In genomic region chr10:93061594-93062498, GRCh38 we compare ENCODE assay signal across 10 cellular contexts. TPM values are rescaled to one million over a fixed set of nuclear protein-coding genes. Genes with fewer than 3 reads are reported as not detected.
DNase-seq lines count a peak whose midpoint lies in the region; ATAC-seq, FAIRE-seq and TF ChIP-seq lines count a peak whose summit lies in the region.
"Had no signal": no experiment of that assay in that cellular context is flagged by ENCODE, and none has a peak within 500 bp of the region (broad histone marks: within the 10 kb centered on the region; RNA-seq: fewer than 3 reads in every experiment).

No MANE protein-coding gene starts in this region.

- no peak for TF ChIP-seq CTCF in K562 (IDR thresholded peaks at IDR 0.05 in 2 of 3, conservative IDR thresholded peaks at IDR 0.05 in 1 of 3; ENCODE audit: insufficient read depth in 2 of 3, low read depth in 1 of 3, low read length in 3 of 3)
- TF ChIP-seq CTCF in kidney (IDR thresholded peaks at IDR 0.05; ENCODE audit: borderline replicate concordance, extremely low read depth, insufficient read depth): no peak
- no peak for TF ChIP-seq CTCF in stomach (IDR thresholded peaks at IDR 0.05)

- H3K9me3 ChIP-seq in K562 (replicated peaks; ENCODE audit: control insufficient read depth, insufficient read depth, low read depth, low read length): peaks cover 6% of the 10 kb centered on the region; the same call in 1 of the 2 replicates
- H3K9me3 ChIP-seq in kidney (ENCODE audit: control insufficient read depth in 1 of 2, low read length in 2 of 2): no peaks in the 10 kb centered on the region
- H3K9me3 ChIP-seq in stomach: no peaks in the 10 kb centered on the region
- H3K9me3 ChIP-seq: A549 had no signal

- peak overlapping the region; percentile 80 for H3K4me3 Mint-ChIP-seq in activated CD4-positive, alpha-beta T cell treated with anti-CD3 and anti-CD28 coated beads, Interleukin-2, amount 10 ng/mL, durations not matched to agents 24 days and 14 days

- H3K9ac ChIP-seq in K562 (ENCODE audit: insufficient read depth in 1 of 2, low read depth in 2 of 2, low read length in 2 of 2): no peak overlapping the region
- H3K9ac ChIP-seq in kidney (ENCODE audit: low read length in 2 of 2): no peak overlapping the region

- intact Hi-C loops in activated CD4-positive, alpha-beta T cell treated with anti-CD3 and anti-CD28 coated beads, Interleukin-2, amount 10 ng/mL, durations not matched to agents 24 days and 14 days (cut with micrococcal nuclease): loop anchor here (2.0 to 10.0 kb wide), 2 partner anchors 15 to 97 kb away; no protein-coding TSS in a partner anchor
- intact Hi-C loops in K562 (cut with micrococcal nuclease): no loop called here
- intact Hi-C loops in kidney (cut with DNase I): no loop called here
- intact Hi-C loops in stomach (cut with DNase I; ENCODE audit: low total_unique reads): no loop called here

- H3K9me3 Mint-ChIP-seq in activated CD4-positive, alpha-beta T cell treated with anti-CD3 and anti-CD28 coated beads, Interleukin-2, amount 10 ng/mL, durations not matched to agents 24 days and 14 days: no peaks in the 10 kb centered on the region

- peaks cover 2% of the 10 kb centered on the region for H3K36me3 Mint-ChIP-seq in activated CD4-positive, alpha-beta T cell treated with anti-CD3 and anti-CD28 coated beads, Interleukin-2, amount 10 ng/mL, durations not matched to agents 24 days and 14 days (ENCODE audit: low read depth)

- H3K27me3 Mint-ChIP-seq in activated CD4-positive, alpha-beta T cell treated with anti-CD3 and anti-CD28 coated beads, Interleukin-2, amount 10 ng/mL, durations not matched to agents 24 days and 14 days: peaks cover 52% of the 10 kb centered on the region

- H3K9me1 ChIP-seq in K562 (ENCODE audit: control insufficient read depth, insufficient read depth, low read length): no peaks in the 10 kb centered on the region

- H3K79me2 ChIP-seq in K562 (ENCODE audit: control insufficient read depth, insufficient read depth, low read length): no peaks in the 10 kb centered on the region

- no TSS peak for BruUV-seq in K562 (replicated peaks; lab: Mats Ljungman, UMichigan)

- WGBS in K562 (ENCODE audit: insufficient coverage, low coverage, missing lambda C conversion rate): 98% methylated on average over 23 of the region's 57 CpGs
- WGBS in stomach, 5 donors: 6 to 19% (median 8%) methylated on average over 17 to 57 of the region's 57 CpGs

- H3K4me1 ChIP-seq in K562 (replicated peaks in 1 of 2; ENCODE audit: control insufficient read depth in 2 of 2, insufficient read depth in 2 of 2, low read length in 2 of 2): no peaks in the 10 kb centered on the region; a peak in 1 of 5 replicates
- H3K4me1 ChIP-seq in kidney (ENCODE audit: control insufficient read depth in 1 of 2, insufficient read depth in 1 of 2, low read depth in 1 of 2, low read length in 2 of 2): peaks cover 0 to 13% of the 10 kb centered on the region in 2 donors
- peaks cover 19 to 52% (median 35%) of the 10 kb centered on the region in 4 donors for H3K4me1 ChIP-seq in stomach
- H3K4me1 ChIP-seq: A549 had no signal

- H2AFZ ChIP-seq in K562 (ENCODE audit: low read depth, low read length): no peak overlapping the region

- no peak overlapping the region for H3K27ac Mint-ChIP-seq in activated CD4-positive, alpha-beta T cell treated with anti-CD3 and anti-CD28 coated beads, Interleukin-2, amount 10 ng/mL, durations not matched to agents 24 days and 14 days

- no peak for TF ChIP-seq EP300 in K562 (IDR thresholded peaks at IDR 0.05; ENCODE audit: low read length)
- no peak for TF ChIP-seq EP300 in stomach (IDR thresholded peaks at IDR 0.05)

- H3K4me2 ChIP-seq in K562 (ENCODE audit: insufficient read depth, low read length): no peak overlapping the region
- H3K4me2 ChIP-seq: A549 had no signal

- H4K20me1 ChIP-seq in K562 (replicated peaks; ENCODE audit: control insufficient read depth, insufficient read depth, low read length): no peaks in the 10 kb centered on the region

- POLR2A ChIA-PET in K562 (lab: Yijun Ruan, JAX): interaction anchor here (0.6 kb wide), 1 partner anchor 12 kb away, joined by 3 read pairs; no protein-coding TSS in a partner anchor

- FAIRE-seq in K562 (lab: Jason Lieb, UNC) (no peak), kidney (lab: Jason Lieb, UNC) (no peak)
- FAIRE-seq: A549 had no signal

- in situ Hi-C loops in K562 (cut with MboI): no loop called here

- H3K4me3 ChIP-seq in K562 (no peak overlapping the region), kidney (ENCODE audit: low read length in 2 of 2) (peak overlapping the region; percentile 9 to 11), stomach (peak overlapping the region; percentile 18 to 44 (median 36))
- H3K4me3 ChIP-seq: A549 had no signal

- H3K4me1 Mint-ChIP-seq in activated CD4-positive, alpha-beta T cell treated with anti-CD3 and anti-CD28 coated beads, Interleukin-2, amount 10 ng/mL, durations not matched to agents 24 days and 14 days: peaks cover 6% of the 10 kb centered on the region

- H3K36me3 ChIP-seq in K562 (ENCODE audit: control insufficient read depth, insufficient read depth, low read length) (peaks cover 28% of the 10 kb centered on the region; the same call in 2 of the 3 replicates), kidney (ENCODE audit: control insufficient read depth in 1 of 2, insufficient read depth in 2 of 2, low read length in 2 of 2) (no peaks in the 10 kb centered on the region), stomach (peaks cover 0 to 22% (median 5%) of the 10 kb centered on the region in 4 donors)

- ATAC-seq in K562: no peak

- peak; percentile 66 for DNase-seq in activated CD4-positive, alpha-beta T cell treated with anti-CD3 and anti-CD28 coated beads, Interleukin-2, amount 10 ng/mL, durations not matched to agents 24 days and 14 days
- DNase-seq in activated CD4-positive, alpha-beta T cell treated with anti-CD3 and anti-CD28 coated beads for 48 hours: no peak
- DNase-seq in K562 (ENCODE audit: extremely low read depth in 1 of 4, low spot score in 3 of 4): no peak
- peak; percentile 70 for DNase-seq in kidney
- no peak for DNase-seq in stomach
- DNase-seq in activated CD4-positive, CD25-positive, alpha-beta regulatory T cell (lab: John Stamatoyannopoulos, UW): no peak
- DNase-seq in NCI-H1417 treated with DMSO at 0.1 percent for 48 hours (lab: John Stamatoyannopoulos, UW): no peak
- DNase-seq in stimulated activated CD4-positive, alpha-beta T cell treated with anti-CD3 and anti-CD28 coated beads, Interleukin-4, amount 100 ng/mL, for 24 hours: no peak

- TF ChIP-seq RAD21 in K562 (CRISPR knock-in tag; conservative IDR thresholded peaks at IDR 0.05 in 1 of 2, IDR thresholded peaks at IDR 0.05 in 1 of 2): no peak

- TF ChIP-seq POLR2A in K562 (conservative IDR thresholded peaks at IDR 0.05) (no peak), stomach (IDR thresholded peaks at IDR 0.05) (no peak)

- CTCF ChIA-PET in K562 (lab: Yijun Ruan, JAX; ENCODE audit: low intra/inter-chr PET ratio): no interaction called here

- H3K27ac ChIP-seq in K562 (ENCODE audit: extremely low read depth, low read depth, low read length) (no peak overlapping the region), kidney (ENCODE audit: low read depth in 2 of 2, low read length in 2 of 2) (no peak overlapping the region), stomach (no peak overlapping the region)
- H3K27ac ChIP-seq: A549 had no signal

- no peaks in the 10 kb centered on the region for H3K27me3 ChIP-seq in K562 (ENCODE audit: control insufficient read depth in 2 of 2, insufficient read depth in 2 of 2, low read length in 2 of 2)
- peaks cover 17 to 83% (median 64%) of the 10 kb centered on the region in 3 donors for H3K27me3 ChIP-seq in stomach

RNA-seq across cellular contexts. Expression of gene CYP26C1, which starts 1.2 kb away (rescaled TPM):
- 0.07 and 0.12 TPM in 2 replicates for total RNA-seq in activated CD4-positive, alpha-beta T cell treated with anti-CD3 and anti-CD28 coated beads, Interleukin-2, amount 10 ng/mL, durations not matched to agents 24 days and 14 days
- total RNA-seq in K562 (2011; cell fraction: chromatin; rRNA removed; ENCODE audit: low replicate concordance): 0.72 and 1.5 TPM in 2 replicates
- 0.26 and 0.83 TPM in 2 replicates for total RNA-seq in K562 (2011; cell fraction: nucleolus; rRNA removed)
- 0.59 and 0.84 TPM in 2 replicates for total RNA-seq in K562 (2011; cell fraction: nucleoplasm; rRNA removed)
- 0.08 and 0.09 TPM in 2 replicates for total RNA-seq in K562 (2014; rRNA removed)
- total RNA-seq in K562 (2014; rRNA removed; fragmentation: Illumina TruSeq; extraction: Trizol): not detected in 2 replicates
- total RNA-seq in K562 (2015; rRNA removed; fragmentation: Illumina TruSeq; extraction: Trizol): 0.07 and 0.08 TPM in 2 replicates
- total RNA-seq in K562 (2021): 0.07 and 0.16 TPM in 2 replicates
- not detected in 2 replicates for polyA plus RNA-seq in K562 (2011; rRNA removed)
- not detected in 2 replicates for polyA plus RNA-seq in K562 (2011; cell fraction: cytosol; rRNA removed)
- 0.08 and 0.13 TPM in 2 replicates for polyA plus RNA-seq in K562 (2011; cell fraction: nucleus; rRNA removed)
- 0.04 TPM in 1 of 2 replicates, not detected in the other for polyA plus RNA-seq in K562 (2012)
- polyA plus RNA-seq in K562 (2014; fragmentation: Illumina TruSeq; extraction: Trizol): not detected in 2 replicates
- not detected for polyA plus RNA-seq in K562 (2014; fragmentation: Nextera tagmentation; extraction: Ambion mirVana)
- not detected in 2 replicates for polyA plus RNA-seq in K562 (2014; rRNA removed)
- 0.04 and 0.06 TPM in 2 replicates for polyA minus RNA-seq in K562 (2011; rRNA and poly(A)+ RNA removed)
- not detected in 2 replicates for polyA minus RNA-seq in K562 (2011; cell fraction: cytosol; rRNA and poly(A)+ RNA removed)
- 0.67 and 1.00 TPM in 2 replicates for polyA minus RNA-seq in K562 (2011; cell fraction: nucleus; rRNA and poly(A)+ RNA removed)
- total RNA-seq in kidney: 0.35 TPM
- polyA plus RNA-seq in kidney (ENCODE audit: insufficient read depth, low read depth, low replicate concordance): 0.09 TPM
- total RNA-seq in stomach: 1 to 10 TPM in 1 of 5 donors, not detected in 4; 7.0 TPM
- not detected for polyA plus RNA-seq in stomach
- polyA plus RNA-seq: A549 had no signal

RNA-seq across cellular contexts. Expression of gene CYP26A1, which starts 11.8 kb away (rescaled TPM):
- not detected in 2 replicates for total RNA-seq in activated CD4-positive, alpha-beta T cell treated with anti-CD3 and anti-CD28 coated beads, Interleukin-2, amount 10 ng/mL, durations not matched to agents 24 days and 14 days
- 5.2 and 7.0 TPM in 2 replicates for total RNA-seq in K562 (2011; cell fraction: chromatin; rRNA removed; ENCODE audit: low replicate concordance)
- 4.5 and 10.0 TPM in 2 replicates for total RNA-seq in K562 (2011; cell fraction: nucleolus; rRNA removed)
- 2.8 and 5.3 TPM in 2 replicates for total RNA-seq in K562 (2011; cell fraction: nucleoplasm; rRNA removed)
- total RNA-seq in K562 (2014; rRNA removed) (1.4 and 1.6 TPM in 2 replicates), K562 (2014; rRNA removed; fragmentation: Illumina TruSeq; extraction: Trizol) (1.2 and 1.4 TPM in 2 replicates), K562 (2015; rRNA removed; fragmentation: Illumina TruSeq; extraction: Trizol) (5.0 and 5.2 TPM in 2 replicates), K562 (2021) (1.6 and 2.5 TPM in 2 replicates), kidney (0.22 TPM), stomach (not detected)
- polyA plus RNA-seq in K562 (2011; rRNA removed) (4.0 and 5.1 TPM in 2 replicates), K562 (2014; fragmentation: Illumina TruSeq; extraction: Trizol) (0.54 and 1.5 TPM in 2 replicates), K562 (2014; fragmentation: Nextera tagmentation; extraction: Ambion mirVana) (under 1 TPM; 0.11 to 0.38 TPM), K562 (2014; rRNA removed) (1.6 TPM in 2 replicates), kidney (ENCODE audit: insufficient read depth, low read depth, low replicate concordance) (not detected), stomach (under 1 TPM in 1 of 3 donors, not detected in 2; 0.15 TPM)
- polyA plus RNA-seq in K562 (2011; cell fraction: cytosol; rRNA removed): 2.3 and 5.8 TPM in 2 replicates
- polyA plus RNA-seq in K562 (2011; cell fraction: nucleus; rRNA removed): 10.4 and 19.4 TPM in 2 replicates
- 2.4 and 3.1 TPM in 2 replicates for polyA plus RNA-seq in K562 (2012)
- 0.98 and 1.4 TPM in 2 replicates for polyA minus RNA-seq in K562 (2011; rRNA and poly(A)+ RNA removed)
- polyA minus RNA-seq in K562 (2011; cell fraction: cytosol; rRNA and poly(A)+ RNA removed): 0.86 and 1.3 TPM in 2 replicates
- polyA minus RNA-seq in K562 (2011; cell fraction: nucleus; rRNA and poly(A)+ RNA removed): 3.7 and 4.4 TPM in 2 replicates
- total RNA-seq: NCI-H460 had no signal

Comparison
In these comparisons a context has a peak if more than half of its experiments do, and no peak if none do; other contexts are left out.
1. DNase-seq: peak in activated CD4-positive, alpha-beta T cell treated with anti-CD3 and anti-CD28 coated beads, Interleukin-2, amount 10 ng/mL, durations not matched to agents 24 days and 14 days (single experiment) and kidney (single experiment); none in activated CD4-positive, alpha-beta T cell treated with anti-CD3 and anti-CD28 coated beads for 48 hours (single experiment), K562 (0 of 4), stomach (single experiment), activated CD4-positive, CD25-positive, alpha-beta regulatory T cell (0 of 4), NCI-H1417 treated with DMSO at 0.1 percent for 48 hours (single experiment) and stimulated activated CD4-positive, alpha-beta T cell treated with anti-CD3 and anti-CD28 coated beads, Interleukin-4, amount 100 ng/mL, for 24 hours (single experiment).